8 cellular contexts compared by ENCODE assay signal in genomic region chr21:42746593-42747266, GRCh38.
DNase-seq lines count a peak whose midpoint lies in the region; ATAC-seq and TF ChIP-seq lines count a peak whose summit lies in the region.

No MANE protein-coding gene starts in this region.

- TF ChIP-seq EP300 in stomach (IDR thresholded peaks at IDR 0.05) = no peak

- TF ChIP-seq CTCF in stomach (IDR thresholded peaks at IDR 0.05) = no peak

- intact Hi-C loops in stomach (cut with DNase I; ENCODE audit: low total_unique reads) = no loop called here

- no peaks in the 10 kb centered on the region for H3K27me3 ChIP-seq in stomach

- no peak for TF ChIP-seq POLR2A in stomach (IDR thresholded peaks at IDR 0.05)

- H3K9me3 ChIP-seq in stomach = no peaks in the 10 kb centered on the region

- H3K36me3 ChIP-seq in stomach = peaks cover 0 to 7% (median 0%) of the 10 kb centered on the region in 4 donors

- peak overlapping the region; percentile 34 to 88 (median 70) for H3K27ac ChIP-seq in stomach

- WGBS in stomach, 5 donors = 73 to 82% (median 77%) methylated on average over 16 to 21 of the region's 21 CpGs

- ATAC-seq in HG03342 (IDR thresholded peaks at IDR 0.05; ENCODE audit: unreplicated experiment) (no peak), HG03565 (IDR thresholded peaks at IDR 0.05; ENCODE audit: unreplicated experiment) (no peak), GM18502 (IDR thresholded peaks at IDR 0.05; ENCODE audit: poor library complexity, unreplicated experiment) (no peak)

- peaks cover 0 to 42% (median 12%) of the 10 kb centered on the region in 4 donors for H3K4me1 ChIP-seq in stomach

- no peak overlapping the region for H3K4me3 ChIP-seq in stomach

- DNase-seq in SIG-M5 treated with dmso at 0.1 percent for 504 hours (lab: John Stamatoyannopoulos, UW; ENCODE audit: unreplicated experiment) (peak; percentile 90), medulla oblongata (ENCODE audit: extremely low spot score) (peak; percentile 48), stomach (peak; percentile 53), NCI-H69 (lab: John Stamatoyannopoulos, UW) (no peak)
- peak; percentile 22 for DNase-seq in activated gamma-delta T cell treated with anti-CD3 and anti-CD28 coated beads, Interleukin-2, amount 50 U/mL, for 16 hours (ENCODE audit: low read depth)
